In genomic region chr4:76948441-76949292, GRCh38 we compare ENCODE assay signal across 8 cellular contexts. TPM values are rescaled to one million over a fixed set of nuclear protein-coding genes. Genes with fewer than 3 reads are reported as not detected.
A peak's percentile ranks its signal among the peaks of the same experiment; 100 is the strongest.
DNase-seq lines count a peak whose midpoint lies in the region; ATAC-seq and TF ChIP-seq lines count a peak whose summit lies in the region.

No MANE protein-coding gene starts in this region.

- H3K27me3 ChIP-seq in breast epithelium: no peaks in the 10 kb centered on the region

- no peaks in the 10 kb centered on the region for H3K9me3 ChIP-seq in breast epithelium

- no peaks in the 10 kb centered on the region for H3K4me1 ChIP-seq in breast epithelium

- peak overlapping the region; percentile 88 to 89 for H3K27ac ChIP-seq in breast epithelium

- in situ Hi-C loops in GM13977 (cut with MboI; ENCODE audit: low pct_unique_long_range_greater_than_20kb, low sequenced_read_pairs, unreplicated experiment): no loop called here

- no peak for TF ChIP-seq POLR2A in breast epithelium (IDR thresholded peaks at IDR 0.05)

- ATAC-seq in HG02642 (IDR thresholded peaks at IDR 0.05; ENCODE audit: poor library complexity, unreplicated experiment): peak; percentile 48

- intact Hi-C loops in breast epithelium (cut with DNase I; ENCODE audit: low total_unique reads): no loop called here

- H3K4me3 ChIP-seq in WI38 (ENCODE audit: low read depth, low read length) (peak overlapping the region; percentile 97), breast epithelium (peak overlapping the region; percentile 74 to 90 (median 85))

- peak; percentile 93 for DNase-seq in GM13977 (ENCODE audit: low spot score)
- DNase-seq in NCI-H1436 treated with DMSO at 0.1 percent for 48 hours (lab: John Stamatoyannopoulos, UW): peak; percentile 11
- DNase-seq in breast epithelium (ENCODE audit: low spot score in 2 of 2): peak; percentile 55 to 73
- DNase-seq in inferior parietal cortex (ENCODE audit: extremely low spot score): peak; percentile 71
- peak; percentile 17 to 42 (median 27) for DNase-seq in stimulated activated CD4-positive, alpha-beta T cell treated with anti-CD3 and anti-CD28 coated beads, Interleukin-12 subunit alpha, Interleukin-12 subunit beta, amount 100 ng/mL, for 48 hours (ENCODE audit: low read depth in 2 of 3, low spot score in 1 of 3)
- DNase-seq in middle frontal gyrus (ENCODE audit: extremely low spot score, low spot score): no peak

- no peaks in the 10 kb centered on the region for H3K36me3 ChIP-seq in breast epithelium

- TF ChIP-seq CTCF in GM13977 (IDR thresholded peaks at IDR 0.05; ENCODE audit: extremely low read depth, insufficient read depth, missing control alignments) (no peak), WI38 (IDR thresholded peaks at IDR 0.05; ENCODE audit: low read depth, low read length) (no peak), breast epithelium (IDR thresholded peaks at IDR 0.05) (no peak)

RNA-seq across cellular contexts. Expression of gene SEPTIN11, which starts 0.9 kb away (rescaled TPM):
- 100 to 1,000 TPM in 2 of 3 donors, 10 to 100 TPM in 1; 78.6 to 362 (median 329) TPM for total RNA-seq in breast epithelium

RNA-seq across cellular contexts. Expression of gene SOWAHB, which starts 50.7 kb away (rescaled TPM):
- total RNA-seq in breast epithelium: 1 to 10 TPM in 2 of 3 donors, not detected in 1; 2.9 to 5.3 TPM
